ENCODE assay signal across 1 cellular context in the genomic region with DNA sequence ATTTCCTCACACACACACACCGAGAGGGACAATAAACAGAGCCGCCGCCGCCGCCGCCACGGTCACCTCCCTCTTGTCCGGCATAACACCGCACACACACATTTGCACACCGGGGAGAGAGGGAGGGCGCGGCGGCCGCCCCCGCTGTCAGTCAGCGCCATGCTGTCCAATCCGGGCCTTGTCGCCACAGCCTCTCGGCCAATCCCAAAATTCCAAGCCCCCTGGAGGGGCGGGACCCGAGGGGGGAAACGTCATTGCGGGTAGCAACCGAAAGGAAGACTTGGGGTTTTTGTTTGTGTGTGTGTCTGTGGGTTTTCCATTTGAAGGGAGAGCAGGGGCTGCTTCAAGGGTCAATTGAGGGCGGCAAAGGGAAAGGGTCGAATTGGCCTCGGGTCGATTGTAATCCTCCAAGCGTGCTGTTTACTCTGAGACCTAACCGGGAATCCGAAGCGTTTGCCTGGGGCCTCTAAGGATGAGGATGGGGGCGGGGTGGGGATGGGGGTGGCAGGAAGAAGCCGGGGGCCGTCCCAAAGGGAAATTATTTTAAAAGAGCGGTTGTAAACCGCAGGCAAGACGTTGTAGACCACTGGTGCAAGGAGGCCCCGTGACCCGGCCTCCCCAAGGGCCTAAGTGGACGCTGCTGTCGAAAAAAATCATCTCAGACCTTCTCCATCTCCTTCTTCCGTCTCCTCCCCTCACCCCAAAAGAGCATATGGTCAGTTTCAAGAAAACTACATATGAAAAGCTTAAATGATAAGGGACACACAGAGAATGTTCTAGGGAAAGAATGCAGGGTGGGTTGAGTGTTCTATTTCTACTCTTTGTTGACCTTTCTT.
TF ChIP-seq lines count a peak whose summit lies in the region.

A gene with protein sequence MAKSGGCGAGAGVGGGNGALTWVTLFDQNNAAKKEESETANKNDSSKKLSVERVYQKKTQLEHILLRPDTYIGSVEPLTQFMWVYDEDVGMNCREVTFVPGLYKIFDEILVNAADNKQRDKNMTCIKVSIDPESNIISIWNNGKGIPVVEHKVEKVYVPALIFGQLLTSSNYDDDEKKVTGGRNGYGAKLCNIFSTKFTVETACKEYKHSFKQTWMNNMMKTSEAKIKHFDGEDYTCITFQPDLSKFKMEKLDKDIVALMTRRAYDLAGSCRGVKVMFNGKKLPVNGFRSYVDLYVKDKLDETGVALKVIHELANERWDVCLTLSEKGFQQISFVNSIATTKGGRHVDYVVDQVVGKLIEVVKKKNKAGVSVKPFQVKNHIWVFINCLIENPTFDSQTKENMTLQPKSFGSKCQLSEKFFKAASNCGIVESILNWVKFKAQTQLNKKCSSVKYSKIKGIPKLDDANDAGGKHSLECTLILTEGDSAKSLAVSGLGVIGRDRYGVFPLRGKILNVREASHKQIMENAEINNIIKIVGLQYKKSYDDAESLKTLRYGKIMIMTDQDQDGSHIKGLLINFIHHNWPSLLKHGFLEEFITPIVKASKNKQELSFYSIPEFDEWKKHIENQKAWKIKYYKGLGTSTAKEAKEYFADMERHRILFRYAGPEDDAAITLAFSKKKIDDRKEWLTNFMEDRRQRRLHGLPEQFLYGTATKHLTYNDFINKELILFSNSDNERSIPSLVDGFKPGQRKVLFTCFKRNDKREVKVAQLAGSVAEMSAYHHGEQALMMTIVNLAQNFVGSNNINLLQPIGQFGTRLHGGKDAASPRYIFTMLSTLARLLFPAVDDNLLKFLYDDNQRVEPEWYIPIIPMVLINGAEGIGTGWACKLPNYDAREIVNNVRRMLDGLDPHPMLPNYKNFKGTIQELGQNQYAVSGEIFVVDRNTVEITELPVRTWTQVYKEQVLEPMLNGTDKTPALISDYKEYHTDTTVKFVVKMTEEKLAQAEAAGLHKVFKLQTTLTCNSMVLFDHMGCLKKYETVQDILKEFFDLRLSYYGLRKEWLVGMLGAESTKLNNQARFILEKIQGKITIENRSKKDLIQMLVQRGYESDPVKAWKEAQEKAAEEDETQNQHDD (N-terminal part only) (minus strand): TSS at position 98 of the 836 bp plus-strand sequence. CDS start 610 bp downstream, outside the sequence.

TF ChIP-seq in K562, 482 proteins besides CTCF, POLR2A, EP300 and RAD21 (continued from another document and continues in another):
- TF ChIP-seq RFX5 (IDR thresholded peaks at IDR 0.05; ENCODE audit: low read depth, low read length): peak; percentile 100
- 0 out of 2 replicates have a peak, but pooled peaks have one; percentile 9 for TF ChIP-seq HCFC1 (IDR thresholded peaks at IDR 0.05; ENCODE audit: low read depth, low read length)
- TF ChIP-seq ZNF217 (CRISPR knock-in tag; IDR thresholded peaks at IDR 0.05): no peak
- TF ChIP-seq ZC3H11A (IDR thresholded peaks at IDR 0.05; ENCODE audit: low read depth, low read length): no peak
- no peak for TF ChIP-seq KLF10 (CRISPR knock-in tag; IDR thresholded peaks at IDR 0.05)
- no peak for TF ChIP-seq ZNF668 (CRISPR knock-in tag; IDR thresholded peaks at IDR 0.05)
- TF ChIP-seq, protein P1, sequence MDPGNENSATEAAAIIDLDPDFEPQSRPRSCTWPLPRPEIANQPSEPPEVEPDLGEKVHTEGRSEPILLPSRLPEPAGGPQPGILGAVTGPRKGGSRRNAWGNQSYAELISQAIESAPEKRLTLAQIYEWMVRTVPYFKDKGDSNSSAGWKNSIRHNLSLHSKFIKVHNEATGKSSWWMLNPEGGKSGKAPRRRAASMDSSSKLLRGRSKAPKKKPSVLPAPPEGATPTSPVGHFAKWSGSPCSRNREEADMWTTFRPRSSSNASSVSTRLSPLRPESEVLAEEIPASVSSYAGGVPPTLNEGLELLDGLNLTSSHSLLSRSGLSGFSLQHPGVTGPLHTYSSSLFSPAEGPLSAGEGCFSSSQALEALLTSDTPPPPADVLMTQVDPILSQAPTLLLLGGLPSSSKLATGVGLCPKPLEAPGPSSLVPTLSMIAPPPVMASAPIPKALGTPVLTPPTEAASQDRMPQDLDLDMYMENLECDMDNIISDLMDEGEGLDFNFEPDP (CRISPR knock-in tag; IDR thresholded peaks at IDR 0.05): no peak
- 0 out of 2 replicates have a peak, but pooled peaks have one; percentile 10 for TF ChIP-seq LEF1 (IDR thresholded peaks at IDR 0.05)
- TF ChIP-seq, protein P2, sequence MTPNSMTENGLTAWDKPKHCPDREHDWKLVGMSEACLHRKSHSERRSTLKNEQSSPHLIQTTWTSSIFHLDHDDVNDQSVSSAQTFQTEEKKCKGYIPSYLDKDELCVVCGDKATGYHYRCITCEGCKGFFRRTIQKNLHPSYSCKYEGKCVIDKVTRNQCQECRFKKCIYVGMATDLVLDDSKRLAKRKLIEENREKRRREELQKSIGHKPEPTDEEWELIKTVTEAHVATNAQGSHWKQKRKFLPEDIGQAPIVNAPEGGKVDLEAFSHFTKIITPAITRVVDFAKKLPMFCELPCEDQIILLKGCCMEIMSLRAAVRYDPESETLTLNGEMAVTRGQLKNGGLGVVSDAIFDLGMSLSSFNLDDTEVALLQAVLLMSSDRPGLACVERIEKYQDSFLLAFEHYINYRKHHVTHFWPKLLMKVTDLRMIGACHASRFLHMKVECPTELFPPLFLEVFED (CRISPR knock-in tag; conservative IDR thresholded peaks at IDR 0.05): no peak
- TF ChIP-seq PHB2 (IDR thresholded peaks at IDR 0.05; ENCODE audit: low read depth): no peak
- no peak for TF ChIP-seq PHB (CRISPR knock-in tag; IDR thresholded peaks at IDR 0.05)
- no peak for TF ChIP-seq ZNF3 (CRISPR knock-in tag; IDR thresholded peaks at IDR 0.05)
- no peak for TF ChIP-seq KDM1A (IDR thresholded peaks at IDR 0.05)
- no peak for TF ChIP-seq HIVEP1 (CRISPR knock-in tag; IDR thresholded peaks at IDR 0.05)
- TF ChIP-seq SMAD3 (CRISPR knock-in tag; conservative IDR thresholded peaks at IDR 0.05): no peak
- TF ChIP-seq, protein P3, sequence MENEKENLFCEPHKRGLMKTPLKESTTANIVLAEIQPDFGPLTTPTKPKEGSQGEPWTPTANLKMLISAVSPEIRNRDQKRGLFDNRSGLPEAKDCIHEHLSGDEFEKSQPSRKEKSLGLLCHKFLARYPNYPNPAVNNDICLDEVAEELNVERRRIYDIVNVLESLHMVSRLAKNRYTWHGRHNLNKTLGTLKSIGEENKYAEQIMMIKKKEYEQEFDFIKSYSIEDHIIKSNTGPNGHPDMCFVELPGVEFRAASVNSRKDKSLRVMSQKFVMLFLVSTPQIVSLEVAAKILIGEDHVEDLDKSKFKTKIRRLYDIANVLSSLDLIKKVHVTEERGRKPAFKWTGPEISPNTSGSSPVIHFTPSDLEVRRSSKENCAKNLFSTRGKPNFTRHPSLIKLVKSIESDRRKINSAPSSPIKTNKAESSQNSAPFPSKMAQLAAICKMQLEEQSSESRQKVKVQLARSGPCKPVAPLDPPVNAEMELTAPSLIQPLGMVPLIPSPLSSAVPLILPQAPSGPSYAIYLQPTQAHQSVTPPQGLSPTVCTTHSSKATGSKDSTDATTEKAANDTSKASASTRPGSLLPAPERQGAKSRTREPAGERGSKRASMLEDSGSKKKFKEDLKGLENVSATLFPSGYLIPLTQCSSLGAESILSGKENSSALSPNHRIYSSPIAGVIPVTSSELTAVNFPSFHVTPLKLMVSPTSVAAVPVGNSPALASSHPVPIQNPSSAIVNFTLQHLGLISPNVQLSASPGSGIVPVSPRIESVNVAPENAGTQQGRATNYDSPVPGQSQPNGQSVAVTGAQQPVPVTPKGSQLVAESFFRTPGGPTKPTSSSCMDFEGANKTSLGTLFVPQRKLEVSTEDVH (IDR thresholded peaks at IDR 0.05; ENCODE audit: low read depth, partially characterized antibody): peak; percentile 32
- TF ChIP-seq POLR2AphosphoS2 (IDR thresholded peaks at IDR 0.05; ENCODE audit: low read length): no peak
- TF ChIP-seq POLR2G (IDR thresholded peaks at IDR 0.05; ENCODE audit: low read depth, low read length): peak; percentile 96
- no peak for TF ChIP-seq MED1 (CRISPR knock-in tag; IDR thresholded peaks at IDR 0.05; ENCODE audit: borderline replicate concordance)
- TF ChIP-seq, protein P4, sequence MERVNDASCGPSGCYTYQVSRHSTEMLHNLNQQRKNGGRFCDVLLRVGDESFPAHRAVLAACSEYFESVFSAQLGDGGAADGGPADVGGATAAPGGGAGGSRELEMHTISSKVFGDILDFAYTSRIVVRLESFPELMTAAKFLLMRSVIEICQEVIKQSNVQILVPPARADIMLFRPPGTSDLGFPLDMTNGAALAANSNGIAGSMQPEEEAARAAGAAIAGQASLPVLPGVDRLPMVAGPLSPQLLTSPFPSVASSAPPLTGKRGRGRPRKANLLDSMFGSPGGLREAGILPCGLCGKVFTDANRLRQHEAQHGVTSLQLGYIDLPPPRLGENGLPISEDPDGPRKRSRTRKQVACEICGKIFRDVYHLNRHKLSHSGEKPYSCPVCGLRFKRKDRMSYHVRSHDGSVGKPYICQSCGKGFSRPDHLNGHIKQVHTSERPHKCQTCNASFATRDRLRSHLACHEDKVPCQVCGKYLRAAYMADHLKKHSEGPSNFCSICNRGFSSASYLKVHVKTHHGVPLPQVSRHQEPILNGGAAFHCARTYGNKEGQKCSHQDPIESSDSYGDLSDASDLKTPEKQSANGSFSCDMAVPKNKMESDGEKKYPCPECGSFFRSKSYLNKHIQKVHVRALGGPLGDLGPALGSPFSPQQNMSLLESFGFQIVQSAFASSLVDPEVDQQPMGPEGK (CRISPR knock-in tag; IDR thresholded peaks at IDR 0.05; ENCODE audit: borderline replicate concordance): no peak
- TF ChIP-seq, protein P5, sequence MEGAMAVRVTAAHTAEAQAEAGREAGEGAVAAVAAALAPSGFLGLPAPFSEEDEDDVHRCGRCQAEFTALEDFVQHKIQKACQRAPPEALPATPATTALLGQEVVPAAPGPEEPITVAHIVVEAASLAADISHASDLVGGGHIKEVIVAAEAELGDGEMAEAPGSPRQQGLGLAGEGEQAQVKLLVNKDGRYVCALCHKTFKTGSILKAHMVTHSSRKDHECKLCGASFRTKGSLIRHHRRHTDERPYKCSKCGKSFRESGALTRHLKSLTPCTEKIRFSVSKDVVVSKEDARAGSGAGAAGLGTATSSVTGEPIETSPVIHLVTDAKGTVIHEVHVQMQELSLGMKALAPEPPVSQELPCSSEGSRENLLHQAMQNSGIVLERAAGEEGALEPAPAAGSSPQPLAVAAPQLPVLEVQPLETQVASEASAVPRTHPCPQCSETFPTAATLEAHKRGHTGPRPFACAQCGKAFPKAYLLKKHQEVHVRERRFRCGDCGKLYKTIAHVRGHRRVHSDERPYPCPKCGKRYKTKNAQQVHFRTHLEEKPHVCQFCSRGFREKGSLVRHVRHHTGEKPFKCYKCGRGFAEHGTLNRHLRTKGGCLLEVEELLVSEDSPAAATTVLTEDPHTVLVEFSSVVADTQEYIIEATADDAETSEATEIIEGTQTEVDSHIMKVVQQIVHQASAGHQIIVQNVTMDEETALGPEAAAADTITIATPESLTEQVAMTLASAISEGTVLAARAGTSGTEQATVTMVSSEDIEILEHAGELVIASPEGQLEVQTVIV (CRISPR knock-in tag; IDR thresholded peaks at IDR 0.05; ENCODE audit: borderline replicate concordance): no peak
- TF ChIP-seq MYC (IDR thresholded peaks at IDR 0.05; ENCODE audit: low read depth, low read length): peak; percentile 68
- no peak for TF ChIP-seq MYC (CRISPR knock-in tag; IDR thresholded peaks at IDR 0.05; ENCODE audit: borderline replicate concordance, low read depth)
- no peak for TF ChIP-seq GATAD2B (IDR thresholded peaks at IDR 0.05; ENCODE audit: borderline replicate concordance)
- TF ChIP-seq, protein P6, sequence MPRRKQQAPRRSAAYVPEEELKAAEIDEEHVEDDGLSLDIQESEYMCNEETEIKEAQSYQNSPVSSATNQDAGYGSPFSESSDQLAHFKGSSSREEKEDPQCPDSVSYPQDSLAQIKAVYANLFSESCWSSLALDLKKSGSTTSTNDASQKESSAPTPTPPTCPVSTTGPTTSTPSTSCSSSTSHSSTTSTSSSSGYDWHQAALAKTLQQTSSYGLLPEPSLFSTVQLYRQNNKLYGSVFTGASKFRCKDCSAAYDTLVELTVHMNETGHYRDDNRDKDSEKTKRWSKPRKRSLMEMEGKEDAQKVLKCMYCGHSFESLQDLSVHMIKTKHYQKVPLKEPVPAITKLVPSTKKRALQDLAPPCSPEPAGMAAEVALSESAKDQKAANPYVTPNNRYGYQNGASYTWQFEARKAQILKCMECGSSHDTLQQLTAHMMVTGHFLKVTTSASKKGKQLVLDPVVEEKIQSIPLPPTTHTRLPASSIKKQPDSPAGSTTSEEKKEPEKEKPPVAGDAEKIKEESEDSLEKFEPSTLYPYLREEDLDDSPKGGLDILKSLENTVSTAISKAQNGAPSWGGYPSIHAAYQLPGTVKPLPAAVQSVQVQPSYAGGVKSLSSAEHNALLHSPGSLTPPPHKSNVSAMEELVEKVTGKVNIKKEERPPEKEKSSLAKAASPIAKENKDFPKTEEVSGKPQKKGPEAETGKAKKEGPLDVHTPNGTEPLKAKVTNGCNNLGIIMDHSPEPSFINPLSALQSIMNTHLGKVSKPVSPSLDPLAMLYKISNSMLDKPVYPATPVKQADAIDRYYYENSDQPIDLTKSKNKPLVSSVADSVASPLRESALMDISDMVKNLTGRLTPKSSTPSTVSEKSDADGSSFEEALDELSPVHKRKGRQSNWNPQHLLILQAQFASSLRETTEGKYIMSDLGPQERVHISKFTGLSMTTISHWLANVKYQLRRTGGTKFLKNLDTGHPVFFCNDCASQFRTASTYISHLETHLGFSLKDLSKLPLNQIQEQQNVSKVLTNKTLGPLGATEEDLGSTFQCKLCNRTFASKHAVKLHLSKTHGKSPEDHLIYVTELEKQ (CRISPR knock-in tag; IDR thresholded peaks at IDR 0.05): no peak
- no peak for TF ChIP-seq SMAD1 (IDR thresholded peaks at IDR 0.05; ENCODE audit: low read depth, low read length, partially characterized antibody)
- TF ChIP-seq FOXA3 (CRISPR knock-in tag; conservative IDR thresholded peaks at IDR 0.05 in 1 of 2, IDR thresholded peaks at IDR 0.05 in 1 of 2): no peak
- TF ChIP-seq HOXB6 (CRISPR knock-in tag; IDR thresholded peaks at IDR 0.05; ENCODE audit: borderline replicate concordance): no peak
- no peak for TF ChIP-seq ZNF124 (CRISPR knock-in tag; IDR thresholded peaks at IDR 0.05)
- no peak for TF ChIP-seq MCM3 (IDR thresholded peaks at IDR 0.05)
- TF ChIP-seq MTA1 (IDR thresholded peaks at IDR 0.05; ENCODE audit: borderline replicate concordance): no peak
- TF ChIP-seq, protein P7, sequence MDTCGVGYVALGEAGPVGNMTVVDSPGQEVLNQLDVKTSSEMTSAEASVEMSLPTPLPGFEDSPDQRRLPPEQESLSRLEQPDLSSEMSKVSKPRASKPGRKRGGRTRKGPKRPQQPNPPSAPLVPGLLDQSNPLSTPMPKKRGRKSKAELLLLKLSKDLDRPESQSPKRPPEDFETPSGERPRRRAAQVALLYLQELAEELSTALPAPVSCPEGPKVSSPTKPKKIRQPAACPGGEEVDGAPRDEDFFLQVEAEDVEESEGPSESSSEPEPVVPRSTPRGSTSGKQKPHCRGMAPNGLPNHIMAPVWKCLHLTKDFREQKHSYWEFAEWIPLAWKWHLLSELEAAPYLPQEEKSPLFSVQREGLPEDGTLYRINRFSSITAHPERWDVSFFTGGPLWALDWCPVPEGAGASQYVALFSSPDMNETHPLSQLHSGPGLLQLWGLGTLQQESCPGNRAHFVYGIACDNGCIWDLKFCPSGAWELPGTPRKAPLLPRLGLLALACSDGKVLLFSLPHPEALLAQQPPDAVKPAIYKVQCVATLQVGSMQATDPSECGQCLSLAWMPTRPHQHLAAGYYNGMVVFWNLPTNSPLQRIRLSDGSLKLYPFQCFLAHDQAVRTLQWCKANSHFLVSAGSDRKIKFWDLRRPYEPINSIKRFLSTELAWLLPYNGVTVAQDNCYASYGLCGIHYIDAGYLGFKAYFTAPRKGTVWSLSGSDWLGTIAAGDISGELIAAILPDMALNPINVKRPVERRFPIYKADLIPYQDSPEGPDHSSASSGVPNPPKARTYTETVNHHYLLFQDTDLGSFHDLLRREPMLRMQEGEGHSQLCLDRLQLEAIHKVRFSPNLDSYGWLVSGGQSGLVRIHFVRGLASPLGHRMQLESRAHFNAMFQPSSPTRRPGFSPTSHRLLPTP (IDR thresholded peaks at IDR 0.05; ENCODE audit: borderline replicate concordance, extremely low read depth, insufficient read length): no peak
